In the genomic region with DNA sequence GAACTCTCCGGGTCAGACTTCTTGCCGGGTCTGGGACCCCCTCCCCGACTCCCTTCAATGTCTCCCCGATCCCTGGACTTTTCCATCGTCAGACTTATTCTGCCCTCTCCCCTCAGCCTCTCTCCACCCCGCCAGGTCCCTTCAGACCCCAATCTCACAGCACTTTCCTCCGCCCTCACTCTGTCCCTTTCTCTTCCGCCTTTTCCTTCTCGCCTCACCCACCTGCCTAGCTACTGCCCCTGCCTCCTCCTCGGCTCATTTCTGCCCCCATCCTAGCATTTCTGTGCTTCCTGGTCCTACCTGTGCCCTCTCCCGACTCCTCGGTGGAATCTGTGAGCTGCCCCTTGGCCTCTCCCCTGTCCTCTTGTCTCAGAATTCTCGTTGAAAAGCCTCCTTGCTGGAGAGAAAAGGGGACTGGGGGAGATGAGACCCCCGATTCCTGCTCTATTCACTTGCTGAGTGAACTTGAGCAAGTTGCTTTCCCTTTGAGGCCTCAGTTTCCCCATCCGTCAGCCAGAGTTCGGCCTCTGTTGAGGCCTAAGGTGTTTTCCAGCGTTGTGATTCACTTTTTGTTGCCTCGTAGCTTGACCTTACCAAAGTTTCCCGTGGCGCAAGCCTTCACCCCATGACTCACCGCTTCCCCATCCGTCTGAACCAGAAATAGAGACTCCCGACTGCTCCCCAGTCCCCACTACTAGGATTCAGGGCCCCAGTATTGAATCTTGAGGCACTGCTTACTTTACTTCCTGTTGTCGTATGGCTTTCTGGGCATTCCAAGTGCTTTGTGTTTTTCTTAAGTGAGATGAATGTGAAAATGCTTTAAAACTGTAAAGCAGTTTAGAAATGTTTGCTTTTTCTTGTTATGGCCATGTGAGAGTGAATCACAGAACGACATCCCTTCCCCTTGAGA, we compare ENCODE assay signal across 8 cellular contexts. TPM values are rescaled to one million over a fixed set of nuclear protein-coding genes. Genes with fewer than 3 reads are reported as not detected.
DNase-seq lines count a peak whose midpoint lies in the region; ATAC-seq and TF ChIP-seq lines count a peak whose summit lies in the region.

No MANE protein-coding gene starts in this region.

- H3K36me3 ChIP-seq in mucosa of descending colon (ENCODE audit: low read depth) = no peaks in the 10 kb centered on the region

- no peaks in the 10 kb centered on the region for H3K9me3 ChIP-seq in mucosa of descending colon

- TF ChIP-seq CTCF in LNCaP clone FGC (IDR thresholded peaks at IDR 0.05; ENCODE audit: control insufficient read depth, extremely low read depth, insufficient read depth) (no peak), endothelial cell (IDR thresholded peaks at IDR 0.05; ENCODE audit: unreplicated experiment) (no peak), mucosa of descending colon (IDR thresholded peaks at IDR 0.05) (no peak)

- H3K9me3 Mint-ChIP-seq in activated naive CD4-positive, alpha-beta T cell treated with anti-CD3 and anti-CD28 coated beads for 36 hours = no peaks in the 10 kb centered on the region
- peaks cover 4% of the 10 kb centered on the region for H3K9me3 Mint-ChIP-seq in activated CD4-positive, alpha-beta T cell treated with anti-CD3 and anti-CD28 coated beads, Interleukin-2, amount 10 ng/mL, durations not matched to agents 24 days and 14 days
- no peaks in the 10 kb centered on the region for H3K9me3 Mint-ChIP-seq in endothelial cell (ENCODE audit: unreplicated experiment)
- H3K9me3 Mint-ChIP-seq in stimulated activated naive CD8-positive, alpha-beta T cell treated with anti-CD3 and anti-CD28 coated beads, Interleukin-15, amount 100 ng/mL, for 72 hours = no peaks in the 10 kb centered on the region

- peaks cover 49% of the 10 kb centered on the region for H3K4me1 Mint-ChIP-seq in activated naive CD4-positive, alpha-beta T cell treated with anti-CD3 and anti-CD28 coated beads for 36 hours (ENCODE audit: low read depth)
- peaks cover 34% of the 10 kb centered on the region for H3K4me1 Mint-ChIP-seq in activated CD4-positive, alpha-beta T cell treated with anti-CD3 and anti-CD28 coated beads, Interleukin-2, amount 10 ng/mL, durations not matched to agents 24 days and 14 days
- H3K4me1 Mint-ChIP-seq in endothelial cell (ENCODE audit: unreplicated experiment) = peaks cover 30% of the 10 kb centered on the region
- peaks cover 41% of the 10 kb centered on the region for H3K4me1 Mint-ChIP-seq in stimulated activated naive CD8-positive, alpha-beta T cell treated with anti-CD3 and anti-CD28 coated beads, Interleukin-15, amount 100 ng/mL, for 72 hours

- peak overlapping the region; percentile 87 for H3K4me3 Mint-ChIP-seq in activated naive CD4-positive, alpha-beta T cell treated with anti-CD3 and anti-CD28 coated beads for 36 hours
- peak overlapping the region; percentile 99 for H3K4me3 Mint-ChIP-seq in activated CD4-positive, alpha-beta T cell treated with anti-CD3 and anti-CD28 coated beads, Interleukin-2, amount 10 ng/mL, durations not matched to agents 24 days and 14 days
- peak overlapping the region; percentile 99 for H3K4me3 Mint-ChIP-seq in endothelial cell (ENCODE audit: unreplicated experiment)
- peak overlapping the region; percentile 97 for H3K4me3 Mint-ChIP-seq in stimulated activated naive CD8-positive, alpha-beta T cell treated with anti-CD3 and anti-CD28 coated beads, Interleukin-15, amount 100 ng/mL, for 72 hours

- peak; percentile 35 for ATAC-seq in mucosa of descending colon
- ATAC-seq in stimulated activated naive CD8-positive, alpha-beta T cell treated with anti-CD3 and anti-CD28 coated beads, Interleukin-15, amount 100 ng/mL, for 72 hours = no peak

- H3K27me3 Mint-ChIP-seq in activated naive CD4-positive, alpha-beta T cell treated with anti-CD3 and anti-CD28 coated beads for 36 hours (ENCODE audit: low read depth) = no peaks in the 10 kb centered on the region
- no peaks in the 10 kb centered on the region for H3K27me3 Mint-ChIP-seq in activated CD4-positive, alpha-beta T cell treated with anti-CD3 and anti-CD28 coated beads, Interleukin-2, amount 10 ng/mL, durations not matched to agents 24 days and 14 days
- peaks cover 15% of the 10 kb centered on the region for H3K27me3 Mint-ChIP-seq in endothelial cell (ENCODE audit: unreplicated experiment)
- H3K27me3 Mint-ChIP-seq in stimulated activated naive CD8-positive, alpha-beta T cell treated with anti-CD3 and anti-CD28 coated beads, Interleukin-15, amount 100 ng/mL, for 72 hours = no peaks in the 10 kb centered on the region

- peaks cover 28% of the 10 kb centered on the region for H3K4me1 ChIP-seq in mucosa of descending colon (ENCODE audit: low read depth)

- DNase-seq in activated naive CD4-positive, alpha-beta T cell treated with anti-CD3 and anti-CD28 coated beads for 36 hours = peak; percentile 63
- no peak for DNase-seq in activated naive CD4-positive, alpha-beta T cell (lab: John Stamatoyannopoulos, UW)
- DNase-seq in LNCaP clone FGC (ENCODE audit: low read depth) (no peak), endothelial cell (ENCODE audit: low spot score) (no peak), mucosa of descending colon (peak; percentile 58 to 70 (median 63)), GDM1 (lab: John Stamatoyannopoulos, UW) (no peak)
- DNase-seq in activated CD4-positive, alpha-beta T cell treated with anti-CD3 and anti-CD28 coated beads, Interleukin-2, amount 10 ng/mL, durations not matched to agents 24 days and 14 days = peak; percentile 79
- DNase-seq in stimulated activated naive CD8-positive, alpha-beta T cell treated with anti-CD3 and anti-CD28 coated beads, Interleukin-15, amount 100 ng/mL, for 72 hours = peak in 1 of 2 donors; percentile 48

- peak overlapping the region; percentile 84 for H3K4me3 ChIP-seq in LNCaP clone FGC (ENCODE audit: low read depth, low read length)
- peak overlapping the region; percentile 69 for H3K4me3 ChIP-seq in mucosa of descending colon

- intact Hi-C loops in activated naive CD4-positive, alpha-beta T cell treated with anti-CD3 and anti-CD28 coated beads for 36 hours (cut with micrococcal nuclease) = loop anchor here (1.0 to 5.0 kb wide), 14 partner anchors 32 to 865 kb away; a partner anchor contains a TSS
- intact Hi-C loops in activated CD4-positive, alpha-beta T cell treated with anti-CD3 and anti-CD28 coated beads, Interleukin-2, amount 10 ng/mL, durations not matched to agents 24 days and 14 days (cut with micrococcal nuclease) = loop anchor here (1.0 to 5.0 kb wide), 5 partner anchors 40 to 300 kb away; a partner anchor contains a TSS
- intact Hi-C loops in mucosa of descending colon (cut with DNase I, micrococcal nuclease) = no loop called here

- H3K36me3 Mint-ChIP-seq in activated naive CD4-positive, alpha-beta T cell treated with anti-CD3 and anti-CD28 coated beads for 36 hours (ENCODE audit: low read depth) = peaks cover 16% of the 10 kb centered on the region
- peaks cover 32% of the 10 kb centered on the region for H3K36me3 Mint-ChIP-seq in activated CD4-positive, alpha-beta T cell treated with anti-CD3 and anti-CD28 coated beads, Interleukin-2, amount 10 ng/mL, durations not matched to agents 24 days and 14 days (ENCODE audit: low read depth)
- peaks cover 9% of the 10 kb centered on the region for H3K36me3 Mint-ChIP-seq in endothelial cell (ENCODE audit: low read depth, unreplicated experiment)

- CTCF ChIA-PET in activated naive CD4-positive, alpha-beta T cell treated with anti-CD3 and anti-CD28 coated beads for 36 hours (lab: Charles Lee) = interaction anchor here (1.4 to 2.7 kb wide), 2 partner anchors 19 to 40 kb away, joined by 4 to 14 read pairs; no protein-coding TSS in a partner anchor

- peak overlapping the region; percentile 87 for H3K27ac Mint-ChIP-seq in activated naive CD4-positive, alpha-beta T cell treated with anti-CD3 and anti-CD28 coated beads for 36 hours
- H3K27ac Mint-ChIP-seq in activated CD4-positive, alpha-beta T cell treated with anti-CD3 and anti-CD28 coated beads, Interleukin-2, amount 10 ng/mL, durations not matched to agents 24 days and 14 days = peak overlapping the region; percentile 98
- peak overlapping the region; percentile 94 for H3K27ac Mint-ChIP-seq in endothelial cell (ENCODE audit: unreplicated experiment)
- peak overlapping the region; percentile 96 to 99 for H3K27ac Mint-ChIP-seq in stimulated activated naive CD8-positive, alpha-beta T cell treated with anti-CD3 and anti-CD28 coated beads, Interleukin-15, amount 100 ng/mL, for 72 hours

RNA-seq across cellular contexts. Expression of a gene that starts 0.9 kb away (rescaled TPM):
- 10 to 100 TPM; 68.9 to 69.7 TPM for total RNA-seq in activated naive CD4-positive, alpha-beta T cell treated with anti-CD3 and anti-CD28 coated beads for 36 hours
- total RNA-seq in activated CD4-positive, alpha-beta T cell treated with anti-CD3 and anti-CD28 coated beads, Interleukin-2, amount 10 ng/mL, durations not matched to agents 24 days and 14 days = 95.6 and 102 TPM in 2 replicates
- total RNA-seq in endothelial cell (ENCODE audit: unreplicated experiment) (117 TPM), mucosa of descending colon (100 to 1,000 TPM; 167 to 230 (median 184) TPM)

Comparison
In these comparisons a context has a peak if more than half of its experiments do, and no peak if none do; other contexts are left out.
1. DNase-seq: peak in activated naive CD4-positive, alpha-beta T cell treated with anti-CD3 and anti-CD28 coated beads for 36 hours (single experiment), activated CD4-positive, alpha-beta T cell treated with anti-CD3 and anti-CD28 coated beads, Interleukin-2, amount 10 ng/mL, durations not matched to agents 24 days and 14 days (single experiment) and mucosa of descending colon (3 of 3); none in activated naive CD4-positive, alpha-beta T cell (0 of 4), LNCaP clone FGC (single experiment), endothelial cell (single experiment) and GDM1 (single experiment).
2. intact Hi-C loops: an anchor here in activated naive CD4-positive, alpha-beta T cell treated with anti-CD3 and anti-CD28 coated beads for 36 hours (1.0 to 5.0 kb wide) and activated CD4-positive, alpha-beta T cell treated with anti-CD3 and anti-CD28 coated beads, Interleukin-2, amount 10 ng/mL, durations not matched to agents 24 days and 14 days (1.0 to 5.0 kb wide); none called in mucosa of descending colon.
3. Peak in every context shown above with its lines, with median percentiles within 50 percentile points of each other: H3K27ac Mint-ChIP-seq and H3K4me3 Mint-ChIP-seq.